Comparison of ENCODE assay signal across 8 cellular contexts in the genomic region with DNA sequence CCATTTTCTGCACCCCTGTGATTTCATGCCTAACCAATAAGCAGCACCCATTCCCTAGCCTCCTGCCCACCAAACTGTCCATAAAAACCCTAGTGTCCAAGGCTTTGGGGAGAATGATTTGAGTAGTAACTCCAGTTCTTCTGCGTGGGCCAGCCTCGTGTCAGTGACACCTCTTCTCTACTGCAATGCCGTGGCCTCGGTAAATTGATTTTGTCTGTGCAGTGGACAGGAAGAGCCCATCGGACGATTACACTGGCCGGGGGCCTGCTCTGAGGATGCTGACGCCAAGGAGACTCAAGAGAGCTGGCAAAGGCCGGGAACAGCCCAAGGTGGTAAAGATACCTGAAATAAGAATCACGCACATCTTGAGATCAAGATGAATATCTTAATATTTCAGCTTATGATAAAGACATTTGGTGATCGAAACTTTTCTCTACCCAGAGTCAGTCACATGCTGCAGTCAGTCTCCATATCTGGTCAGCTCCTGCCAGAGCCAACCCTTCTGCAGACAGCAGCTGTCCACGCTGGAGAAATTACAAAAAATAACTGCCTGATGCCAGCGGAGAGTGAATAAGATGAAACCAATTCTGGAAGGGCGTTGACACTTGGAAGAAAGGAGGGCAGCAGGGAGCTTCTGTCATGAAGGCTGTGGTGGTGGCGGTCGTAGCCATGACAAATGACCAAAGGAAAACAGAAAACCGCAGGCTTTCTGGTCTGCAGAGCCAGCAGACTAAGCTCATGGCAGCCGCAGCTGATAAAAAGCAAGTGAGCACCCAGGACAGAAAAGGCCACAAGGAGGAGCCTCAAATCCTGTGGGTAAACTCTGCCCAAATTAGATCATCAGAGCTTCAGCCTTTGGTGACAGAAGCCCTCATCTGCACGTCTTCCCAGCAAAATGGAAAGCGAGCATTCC. TPM values are rescaled to one million over a fixed set of nuclear protein-coding genes. Genes with fewer than 3 reads are reported as not detected.
DNase-seq lines count a peak whose midpoint lies in the region; ATAC-seq and TF ChIP-seq lines count a peak whose summit lies in the region.

No MANE protein-coding gene starts in this region.

- H3K9ac ChIP-seq in SK-N-MC (ENCODE audit: insufficient read length), result no peak overlapping the region

- H3K27ac ChIP-seq in SK-N-MC (peak overlapping the region; percentile 81; the same call in 1 of the 2 replicates), heart left ventricle (no peak overlapping the region)

- WGBS in heart left ventricle, 4 donors, result 61 to 69% (median 69%) methylated on average over 20 of the region's 20 CpGs

- H3K4me3 ChIP-seq in SK-N-MC, result no peak overlapping the region
- no peak overlapping the region for H3K4me3 ChIP-seq in heart left ventricle
- no peak overlapping the region for H3K4me3 ChIP-seq in HAP-1

- ATAC-seq in heart left ventricle (peak in 3 of 4 donors; percentile 68 to 76 (median 70)), HG03565 (IDR thresholded peaks at IDR 0.05; ENCODE audit: unreplicated experiment) (no peak), GM21423 (IDR thresholded peaks at IDR 0.05; ENCODE audit: unreplicated experiment) (no peak)

- TF ChIP-seq CTCF in heart left ventricle (IDR thresholded peaks at IDR 0.05), result peak in 8 of 12 donors; percentile 11 to 48 (median 31)

- DNase-seq in DMS153 treated with DMSO at 0.1 percent for 48 hours (lab: John Stamatoyannopoulos, UW; ENCODE audit: unreplicated experiment) (peak; percentile 28), HPDE6-E6E7 (ENCODE audit: extremely low spot score) (peak; percentile 39), SK-N-MC (ENCODE audit: low read depth, low spot score) (no peak), heart left ventricle (no peak), NCI-H1105 (lab: John Stamatoyannopoulos, UW) (no peak), HAP-1 (ENCODE audit: low spot score in 2 of 2) (no peak)

- TF ChIP-seq POLR2A in heart left ventricle (IDR thresholded peaks at IDR 0.05), result no peak

- H3K27me3 ChIP-seq in heart left ventricle, result no peaks in the 10 kb centered on the region
- no peaks in the 10 kb centered on the region for H3K27me3 ChIP-seq in HAP-1 (ENCODE audit: low read depth)

- intact Hi-C loops in heart left ventricle (cut with DNase I), result loop anchor here in 1 of 10 donors (2.0 kb wide), 1 partner anchor 70 kb away; no protein-coding TSS in a partner anchor

- no peaks in the 10 kb centered on the region for H3K36me3 ChIP-seq in SK-N-MC (ENCODE audit: insufficient read depth, low read length)
- H3K36me3 ChIP-seq in heart left ventricle, result no peaks in the 10 kb centered on the region
- no peaks in the 10 kb centered on the region for H3K36me3 ChIP-seq in HAP-1 (replicated peaks)

- in situ Hi-C loops in HAP-1 (cut with MboI; ENCODE audit: low sequenced_read_pairs), result no loop called here

- H3K4me1 ChIP-seq in heart left ventricle (peaks cover 0 to 27% (median 0%) of the 10 kb centered on the region in 12 donors), HAP-1 (no peaks in the 10 kb centered on the region)

- no peaks in the 10 kb centered on the region for H3K9me3 ChIP-seq in SK-N-MC (ENCODE audit: low read depth, low read length)
- H3K9me3 ChIP-seq in heart left ventricle, result no peaks in the 10 kb centered on the region
- no peaks in the 10 kb centered on the region for H3K9me3 ChIP-seq in HAP-1

RNA-seq across cellular contexts. Expression of a gene that starts 29.1 kb away (rescaled TPM):
- under 1 TPM in 1 of 9 donors, not detected in 8; 0.18 TPM for total RNA-seq in heart left ventricle
- polyA plus RNA-seq in heart left ventricle, result under 1 TPM in 1 of 2 donors, not detected in 1; 0.11 TPM

RNA-seq across cellular contexts. Expression of a gene that starts 46.7 kb away (rescaled TPM):
- 10 to 100 TPM in 1 of 9 donors, 1 to 10 TPM in 8; 3.1 to 13.0 (median 5.7) TPM for total RNA-seq in heart left ventricle
- polyA plus RNA-seq in heart left ventricle, result 1 to 10 TPM; 2.2 TPM

Comparison
In these comparisons a context has a peak if more than half of its experiments do, and no peak if none do; other contexts are left out.
1. DNase-seq: peak in DMS153 treated with DMSO at 0.1 percent for 48 hours (single experiment) and HPDE6-E6E7 (single experiment); none in SK-N-MC (single experiment), heart left ventricle (0 of 5), NCI-H1105 (single experiment) and HAP-1 (0 of 2).
2. ATAC-seq: peak in heart left ventricle (3 of 4); none in HG03565 (single experiment) and GM21423 (single experiment).